Comparison of ENCODE assay signal across 24 cellular contexts in genomic region chr12:129381717-129382116, GRCh38.
"Had no signal": no experiment of that assay in that cellular context is flagged by ENCODE, and none has a peak within 500 bp of the region (broad histone marks: within the 10 kb centered on the region; RNA-seq: fewer than 3 reads in every experiment).

No MANE protein-coding gene starts in this region.

- H3K9me3 ChIP-seq: neutrophil, testis, upper lobe of right lung had no signal

- DNase-seq: cortex of kidney; dorsolateral prefrontal cortex; effector CD8-positive, alpha-beta T cell; heart left ventricle; hippocampal formation; islet precursor cell; left ventricle myocardium superior; mesenchymal stem cell; midbrain; naive thymus-derived CD4-positive, alpha-beta T cell; nephron progenitor cell; posterior cingulate gyrus; spleen; stimulated activated CD4-positive, alpha-beta T cell treated with anti-CD3 and anti-CD28 coated beads, Interleukin-2, amount 100 ng/mL, for 24 hours; stimulated activated CD4-positive, alpha-beta T cell treated with anti-CD3 and anti-CD28 coated beads, Interleukin-4, amount 100 ng/mL, for 4 hours; stimulated activated naive B cell treated with anti-CD40 and anti-IgM and Interleukin-4, amounts not matched to agents 10 μg/mL and 1 μg/mL and 100 μg/mL, for 72 hours; stimulated activated naive CD8-positive, alpha-beta T cell treated with anti-CD3 and anti-CD28 coated beads, Interleukin-15, amount 100 ng/mL, for 72 hours; testis; upper lobe of right lung had no signal

- H3K27ac ChIP-seq: dorsolateral prefrontal cortex, heart left ventricle, neutrophil, spleen, testis, tibial nerve, upper lobe of right lung had no signal

- H3K27me3 Mint-ChIP-seq: stimulated activated naive CD8-positive, alpha-beta T cell treated with anti-CD3 and anti-CD28 coated beads, Interleukin-15, amount 100 ng/mL, for 72 hours had no signal

- H3K4me1 ChIP-seq: heart left ventricle, spleen, testis, tibial nerve, upper lobe of right lung had no signal

- H3K36me3 Mint-ChIP-seq: naive thymus-derived CD4-positive, alpha-beta T cell; stimulated activated naive B cell treated with anti-CD40 and anti-IgM and Interleukin-4, amounts not matched to agents 10 μg/mL and 1 μg/mL and 100 μg/mL, for 72 hours had no signal

- H3K9me3 Mint-ChIP-seq: nephron progenitor cell had no signal

- H3K36me3 ChIP-seq: heart left ventricle, neutrophil, spleen, tibial nerve, upper lobe of right lung had no signal

- H3K4me3 ChIP-seq: dorsolateral prefrontal cortex, heart left ventricle, lung, spleen, testis, tibial nerve, upper lobe of right lung had no signal

- H3K4me1 Mint-ChIP-seq: naive thymus-derived CD4-positive, alpha-beta T cell; stimulated activated naive B cell treated with anti-CD40 and anti-IgM and Interleukin-4, amounts not matched to agents 10 μg/mL and 1 μg/mL and 100 μg/mL, for 72 hours; stimulated activated naive CD8-positive, alpha-beta T cell treated with anti-CD3 and anti-CD28 coated beads, Interleukin-15, amount 100 ng/mL, for 72 hours had no signal

- H3K27me3 ChIP-seq: heart left ventricle, neutrophil, spleen, testis, tibial nerve, upper lobe of right lung had no signal

- H3K27ac Mint-ChIP-seq: naive thymus-derived CD4-positive, alpha-beta T cell; nephron progenitor cell; stimulated activated naive B cell treated with anti-CD40 and anti-IgM and Interleukin-4, amounts not matched to agents 10 μg/mL and 1 μg/mL and 100 μg/mL, for 72 hours had no signal

- ATAC-seq: esophagus mucosa; heart left ventricle; left ventricle myocardium superior; naive thymus-derived CD4-positive, alpha-beta T cell; sciatic nerve; stimulated activated naive B cell treated with anti-CD40 and anti-IgM and Interleukin-4, amounts not matched to agents 10 μg/mL and 1 μg/mL and 100 μg/mL, for 72 hours; stimulated activated naive CD8-positive, alpha-beta T cell treated with anti-CD3 and anti-CD28 coated beads, Interleukin-15, amount 100 ng/mL, for 72 hours; upper lobe of right lung had no signal

- H3K4me3 Mint-ChIP-seq: naive thymus-derived CD4-positive, alpha-beta T cell; nephron progenitor cell; stimulated activated naive B cell treated with anti-CD40 and anti-IgM and Interleukin-4, amounts not matched to agents 10 μg/mL and 1 μg/mL and 100 μg/mL, for 72 hours; stimulated activated naive CD8-positive, alpha-beta T cell treated with anti-CD3 and anti-CD28 coated beads, Interleukin-15, amount 100 ng/mL, for 72 hours had no signal
